ENCODE assay signal across 8 cellular contexts in genomic region chr20:60138263-60139127, GRCh38.
DNase-seq lines count a peak whose midpoint lies in the region; ATAC-seq and TF ChIP-seq lines count a peak whose summit lies in the region.

No MANE protein-coding gene starts in this region.

- H3K79me2 ChIP-seq in fibroblast of lung (ENCODE audit: control insufficient read depth, insufficient read depth, low read length) (no peaks in the 10 kb centered on the region), PC-9 (ENCODE audit: low read depth) (no peaks in the 10 kb centered on the region)

- H3K4me3 ChIP-seq in fibroblast of lung (replicated peaks in 1 of 4; ENCODE audit: control extremely low read depth in 1 of 4, insufficient read depth in 1 of 4, low read depth in 3 of 4, low read length in 4 of 4) (peak overlapping the region in 3 of 4 experiments; percentile 14 to 50 (median 38)), skeletal muscle cell (ENCODE audit: low read depth, low read length) (peak overlapping the region; percentile 15), PC-9 (no peak overlapping the region)

- H3K27ac ChIP-seq in fibroblast of lung (ENCODE audit: insufficient read depth, low read length), result no peak overlapping the region
- no peak overlapping the region for H3K27ac ChIP-seq in PC-9

- DNase-seq in activated effector memory CD4-positive, alpha-beta T cell treated with anti-CD3 and anti-CD28 coated beads, Interleukin-2, amount 50 U/mL, for 16 hours, result peak; percentile 78
- DNase-seq in activated effector memory CD4-positive, alpha-beta T cell treated with Interleukin-2 at 50 U/mL for 16 hours, result no peak
- DNase-seq in activated CD4-positive, alpha-beta T cell treated with anti-CD3 and anti-CD28 coated beads, Interleukin-2, amount 50 U/mL, for 4 hours, result peak; percentile 2
- DNase-seq in fibroblast of lung (ENCODE audit: low read depth in 2 of 2) (peak; percentile 18 to 27), skeletal muscle cell (ENCODE audit: low read depth) (no peak), PC-9 (no peak), HPDE6-E6E7 (ENCODE audit: extremely low spot score) (no peak)

- H3K27me3 ChIP-seq in fibroblast of lung (ENCODE audit: control insufficient read depth, insufficient read depth, low read length) (no peaks in the 10 kb centered on the region), PC-9 (ENCODE audit: insufficient read depth, low read depth) (peaks cover 48% of the 10 kb centered on the region; the same call in 1 of the 2 replicates)

- H3K4me2 ChIP-seq in fibroblast of lung (ENCODE audit: extremely low read depth, insufficient read depth, low read length), result no peak overlapping the region
- no peak overlapping the region for H3K4me2 ChIP-seq in PC-9

- intact Hi-C loops in PC-9 (cut with micrococcal nuclease; ENCODE audit: unreplicated experiment), result no loop called here

- H2AFZ ChIP-seq in fibroblast of lung (ENCODE audit: low read length) (peak overlapping the region; percentile 11), PC-9 (no peak overlapping the region)

- H3K9me3 ChIP-seq in fibroblast of lung (ENCODE audit: control insufficient read depth, insufficient read depth, low read depth, low read length) (no peaks in the 10 kb centered on the region), PC-9 (ENCODE audit: insufficient read depth, low read depth) (no peaks in the 10 kb centered on the region)

- CTCF ChIA-PET in PC-9 (lab: Charles Lee), result no interaction called here

- no peak for TF ChIP-seq CTCF in fibroblast of lung (conservative IDR thresholded peaks at IDR 0.05 in 1 of 2, IDR thresholded peaks at IDR 0.05 in 1 of 2; ENCODE audit: low read depth in 1 of 2, low read length in 2 of 2)
- TF ChIP-seq CTCF in PC-9 (conservative IDR thresholded peaks at IDR 0.05), result no peak

- no peaks in the 10 kb centered on the region for H3F3A ChIP-seq in PC-9 (ENCODE audit: insufficient read depth, low read depth)

- POLR2A ChIA-PET in PC-9 (lab: Charles Lee; ENCODE audit: unreplicated experiment), result no interaction called here

- H4K20me1 ChIP-seq in fibroblast of lung (ENCODE audit: control insufficient read depth, extremely low read depth, insufficient read depth, low read length) (no peaks in the 10 kb centered on the region), PC-9 (ENCODE audit: insufficient read depth) (no peaks in the 10 kb centered on the region)

- H3K4me1 ChIP-seq in fibroblast of lung (ENCODE audit: control insufficient read depth, extremely low read depth, insufficient read depth, low read length) (no peaks in the 10 kb centered on the region), PC-9 (replicated peaks; ENCODE audit: insufficient read depth) (no peaks in the 10 kb centered on the region)

- no peaks in the 10 kb centered on the region for H3K9me2 ChIP-seq in PC-9 (ENCODE audit: insufficient read depth)

- ATAC-seq in GM21390 (IDR thresholded peaks at IDR 0.05; ENCODE audit: unreplicated experiment), result no peak

- BruUV-seq in PC-9 (replicated peaks; lab: Mats Ljungman, UMichigan), result no TSS peak

- no peak overlapping the region for H3K9ac ChIP-seq in fibroblast of lung (ENCODE audit: insufficient read depth, low read length)

- no peaks in the 10 kb centered on the region for H3K36me3 ChIP-seq in fibroblast of lung (ENCODE audit: control insufficient read depth, insufficient read depth, low read length)
- H3K36me3 ChIP-seq in PC-9 (ENCODE audit: low read depth), result no peaks in the 10 kb centered on the region

Comparison
In these comparisons a context has a peak if more than half of its experiments do, and no peak if none do; other contexts are left out.
1. DNase-seq: peak in activated effector memory CD4-positive, alpha-beta T cell treated with anti-CD3 and anti-CD28 coated beads, Interleukin-2, amount 50 U/mL, for 16 hours (single experiment), activated CD4-positive, alpha-beta T cell treated with anti-CD3 and anti-CD28 coated beads, Interleukin-2, amount 50 U/mL, for 4 hours (2 of 2) and fibroblast of lung (2 of 2); none in activated effector memory CD4-positive, alpha-beta T cell treated with Interleukin-2 at 50 U/mL for 16 hours (single experiment), skeletal muscle cell (single experiment), PC-9 (0 of 2) and HPDE6-E6E7 (single experiment).